In genomic region chr17:72423286-72423589, GRCh38 we compare ENCODE assay signal across 15 cellular contexts.
A peak's percentile ranks its signal among the peaks of the same experiment; 100 is the strongest.
DNase-seq lines count a peak whose midpoint lies in the region; ATAC-seq and TF ChIP-seq lines count a peak whose summit lies in the region.
"Had no signal": no experiment of that assay in that cellular context is flagged by ENCODE, and none has a peak within 500 bp of the region (broad histone marks: within the 10 kb centered on the region; RNA-seq: fewer than 3 reads in every experiment).

No MANE protein-coding gene starts in this region.

- H3K56ac ChIP-seq in IMR-90 (ENCODE audit: extremely low read depth, insufficient read depth, low read length): no peak overlapping the region

- H4K91ac ChIP-seq in IMR-90 (ENCODE audit: insufficient read depth, low read depth, low read length): peak overlapping the region; percentile 88

- no TSS peak for BruUV-seq in IMR-90 (replicated peaks; lab: Mats Ljungman, UMichigan)

- H3K27ac ChIP-seq in IMR-90 (ENCODE audit: insufficient read depth, low read length) (peak overlapping the region; percentile 42), neural progenitor cell (no peak overlapping the region)
- H3K27ac ChIP-seq: neutrophil had no signal

- TF ChIP-seq POLR2A in IMR-90 (IDR thresholded peaks at IDR 0.05; ENCODE audit: low read depth, low read length): no peak

- H3K9me3 Mint-ChIP-seq in activated B cell treated with CpG ODN at 0.5 μM for 24 hours: peaks cover 1% of the 10 kb centered on the region
- H3K9me3 Mint-ChIP-seq in memory B cell: peaks cover 4% of the 10 kb centered on the region
- peaks cover 7% of the 10 kb centered on the region for H3K9me3 Mint-ChIP-seq in neural progenitor cell

- H3K4me3 ChIP-seq in IMR-90 (ENCODE audit: insufficient read depth, low read depth, low read length) (no peak overlapping the region), neural progenitor cell (no peak overlapping the region)
- H3K4me3 ChIP-seq: K562 had no signal

- H2BK5ac ChIP-seq in IMR-90 (ENCODE audit: low read depth, low read length, poor library complexity, severe bottlenecking): peak overlapping the region; percentile 81

- H3K4me3 Mint-ChIP-seq in activated B cell treated with CpG ODN at 0.5 μM for 24 hours: peak overlapping the region; percentile 54
- peak overlapping the region; percentile 52 for H3K4me3 Mint-ChIP-seq in memory B cell
- no peak overlapping the region for H3K4me3 Mint-ChIP-seq in neural progenitor cell
- H3K4me3 Mint-ChIP-seq: CD14-positive monocyte, WTC11 had no signal

- no CpG with 5 or more reads among the region's 5 CpGs for WGBS in IMR-90 (ENCODE audit: extremely low coverage in 2 of 2, insufficient read length in 1 of 2), 2 experiments

- ATAC-seq in IMR-90 (ENCODE audit: low read depth) (peak; percentile 4), activated B cell treated with CpG ODN at 0.5 μM for 24 hours (ENCODE audit: low read depth) (no peak), memory B cell (ENCODE audit: low read depth) (no peak), GM19023 (IDR thresholded peaks at IDR 0.05; ENCODE audit: unreplicated experiment) (no peak), HG03135 (IDR thresholded peaks at IDR 0.05; ENCODE audit: unreplicated experiment) (no peak)
- ATAC-seq: K562, WTC11 had no signal

- H3K4me1 Mint-ChIP-seq in activated B cell treated with CpG ODN at 0.5 μM for 24 hours: peaks cover 56% of the 10 kb centered on the region
- H3K4me1 Mint-ChIP-seq in memory B cell: peaks cover 29% of the 10 kb centered on the region
- peaks cover 10% of the 10 kb centered on the region for H3K4me1 Mint-ChIP-seq in neural progenitor cell
- H3K4me1 Mint-ChIP-seq: CD14-positive monocyte had no signal

- peak overlapping the region; percentile 66 for H2BK120ac ChIP-seq in IMR-90 (ENCODE audit: low read depth, low read length)

- CTCF ChIA-PET in IMR-90 (lab: Yijun Ruan, JAX) (interaction anchor here (0.7 to 1.0 kb wide), 2 partner anchors 84 to 116 kb away, joined by 3 read pairs; no protein-coding TSS in a partner anchor), activated B cell treated with CpG ODN at 0.5 μM for 24 hours (lab: Charles Lee) (no interaction called here)

- H3K9ac ChIP-seq in IMR-90 (ENCODE audit: low read depth, low read length) (no peak overlapping the region), neural progenitor cell (no peak overlapping the region)

- H3K4me1 ChIP-seq in IMR-90 (ENCODE audit: control insufficient read depth, insufficient read depth, low read length): peaks cover 23% of the 10 kb centered on the region
- peaks cover 4% of the 10 kb centered on the region for H3K4me1 ChIP-seq in neural progenitor cell

- H2BK20ac ChIP-seq in IMR-90 (ENCODE audit: low read depth, low read length): peak overlapping the region; percentile 77; the same call in 1 of the 2 replicates

- H3K27me3 Mint-ChIP-seq in activated B cell treated with CpG ODN at 0.5 μM for 24 hours (no peaks in the 10 kb centered on the region), memory B cell (peaks cover 6% of the 10 kb centered on the region), neural progenitor cell (ENCODE audit: insufficient read depth, low read depth) (peaks cover 9% of the 10 kb centered on the region)

- H2AK5ac ChIP-seq in IMR-90 (ENCODE audit: low read depth, low read length): peak overlapping the region; percentile 88

- peak overlapping the region; percentile 72 for H2BK15ac ChIP-seq in IMR-90 (ENCODE audit: low read depth, low read length)

- no peaks in the 10 kb centered on the region for H3K79me2 ChIP-seq in neural progenitor cell (ENCODE audit: low read depth)

- no peaks in the 10 kb centered on the region for H4K20me1 ChIP-seq in IMR-90 (ENCODE audit: insufficient read depth, low read length)
- no peaks in the 10 kb centered on the region for H4K20me1 ChIP-seq in neural progenitor cell (ENCODE audit: low read depth)

- H3K14ac ChIP-seq in IMR-90 (replicated peaks; ENCODE audit: low read depth, low read length): peak overlapping the region; percentile 85

- peak overlapping the region; percentile 85; the same call in 1 of the 2 replicates for H3K23ac ChIP-seq in IMR-90 (ENCODE audit: low read depth, low read length)

- H3K36me3 ChIP-seq in IMR-90 (ENCODE audit: control insufficient read depth, insufficient read depth, low read length) (no peaks in the 10 kb centered on the region), neural progenitor cell (no peaks in the 10 kb centered on the region)
- H3K36me3 ChIP-seq: neutrophil had no signal

- H3F3A ChIP-seq in neural progenitor cell (ENCODE audit: low read depth): no peaks in the 10 kb centered on the region

- DNase-seq in IMR-90 (no peak), activated B cell treated with CpG ODN at 0.5 μM for 24 hours (no peak), memory B cell (ENCODE audit: low spot score in 2 of 2) (no peak), neural progenitor cell (ENCODE audit: low spot score) (no peak), NOMO-1 (lab: John Stamatoyannopoulos, UW; ENCODE audit: unreplicated experiment in 2 of 2) (no peak)
- DNase-seq: activated gamma-delta T cell, cortex of kidney, NCI-H1092 treated with DMSO at 0.1 percent for 48 hours, NCI-H526 treated with DMSO at 0.1 percent for 48 hours had no signal

- in situ Hi-C loops in IMR-90 (cut with MboI; ENCODE audit: low sequenced_read_pairs): no loop called here

- H3K79me1 ChIP-seq in IMR-90 (ENCODE audit: low read depth in 1 of 2, low read length in 2 of 2): peaks cover 10 to 64% of the 10 kb centered on the region in 2 experiments

- TF ChIP-seq CTCF in IMR-90 (conservative IDR thresholded peaks at IDR 0.05; ENCODE audit: low read depth, low read length) (no peak), activated B cell treated with CpG ODN at 0.5 μM for 24 hours (IDR thresholded peaks at IDR 0.05) (no peak), neural progenitor cell (IDR thresholded peaks at IDR 0.05) (no peak)

- H3K27ac Mint-ChIP-seq in activated B cell treated with CpG ODN at 0.5 μM for 24 hours (peak overlapping the region; percentile 80), memory B cell (peak overlapping the region; percentile 83), neural progenitor cell (no peak overlapping the region)
- H3K27ac Mint-ChIP-seq: CD14-positive monocyte, WTC11 had no signal

- H4K5ac ChIP-seq in IMR-90 (ENCODE audit: low read depth, low read length): peak overlapping the region; percentile 31; the same call in 1 of the 2 replicates

- H3K9me3 ChIP-seq in IMR-90 (ENCODE audit: control insufficient read depth, insufficient read depth, low read length): no peaks in the 10 kb centered on the region; the same call in 1 of the 2 replicates
- H3K9me3 ChIP-seq in neural progenitor cell (ENCODE audit: low read depth): peaks cover 4% of the 10 kb centered on the region
- H3K9me3 ChIP-seq: neutrophil had no signal

- peaks cover 31% of the 10 kb centered on the region for H3K9me1 ChIP-seq in IMR-90 (ENCODE audit: insufficient read depth, low read length)

- dilution Hi-C loops in IMR-90 (cut with HindIII; ENCODE audit: low sequenced_read_pairs, unreplicated experiment): no loop called here

- POLR2A ChIA-PET in IMR-90 (lab: Charles Lee; ENCODE audit: unreplicated experiment): no interaction called here
- POLR2A ChIA-PET in activated B cell treated with CpG ODN at 0.5 μM for 24 hours (lab: Charles Lee): no interaction called here

- H3K36me3 Mint-ChIP-seq in activated B cell treated with CpG ODN at 0.5 μM for 24 hours (ENCODE audit: low read depth) (no peaks in the 10 kb centered on the region), memory B cell (peaks cover 3% of the 10 kb centered on the region), neural progenitor cell (peaks cover under 1% of the 10 kb centered on the region)
- H3K36me3 Mint-ChIP-seq: CD14-positive monocyte had no signal

- H3K18ac ChIP-seq in IMR-90 (ENCODE audit: low read depth, low read length): peak overlapping the region; percentile 27; the same call in 1 of the 2 replicates

- H3K4ac ChIP-seq in IMR-90 (ENCODE audit: low read depth, low read length): peak overlapping the region; percentile 78

- no peak overlapping the region for H2AK9ac ChIP-seq in IMR-90 (replicated peaks; ENCODE audit: low read depth, low read length, poor library complexity)

- H2AFZ ChIP-seq in IMR-90 (replicated peaks; ENCODE audit: low read length, poor library complexity): peak overlapping the region; percentile 80
- no peak overlapping the region for H2AFZ ChIP-seq in neural progenitor cell (replicated peaks)

- H4K8ac ChIP-seq in IMR-90 (ENCODE audit: low read depth in 2 of 2, low read length in 2 of 2): peak overlapping the region; percentile 37 to 64

- no peak for TF ChIP-seq RAD21 in IMR-90 (IDR thresholded peaks at IDR 0.05; ENCODE audit: low read length)

- intact Hi-C loops in IMR-90 (cut with micrococcal nuclease) (loop anchor here (10.0 kb wide), 1 partner anchor 88 kb away; no protein-coding TSS in a partner anchor), activated B cell treated with CpG ODN at 0.5 μM for 24 hours (cut with micrococcal nuclease) (loop anchor here (2.0 to 10.0 kb wide), 2 partner anchors 92 to 772 kb away; partner anchors contain the start of gene COG1)

- no peaks in the 10 kb centered on the region for H3K27me3 ChIP-seq in IMR-90 (ENCODE audit: control insufficient read depth, insufficient read depth, low read length)
- H3K27me3 ChIP-seq in neural progenitor cell: no peaks in the 10 kb centered on the region
- H3K27me3 ChIP-seq: neutrophil had no signal

- no peak overlapping the region for H3K4me2 ChIP-seq in IMR-90 (ENCODE audit: low read depth, low read length)
- H3K4me2 ChIP-seq in neural progenitor cell: no peak overlapping the region

TF ChIP-seq in IMR-90, 13 proteins besides CTCF, POLR2A, EP300 and RAD21 (continues in another document):
- TF ChIP-seq BHLHE40 (IDR thresholded peaks at IDR 0.05; ENCODE audit: low read depth, low read length) (no peak), MXI1 (IDR thresholded peaks at IDR 0.05; ENCODE audit: borderline replicate concordance, low read depth, low read length) (no peak), ELK1 (IDR thresholded peaks at IDR 0.05; ENCODE audit: borderline replicate concordance, low read depth, low read length) (no peak), USF2 (IDR thresholded peaks at IDR 0.05; ENCODE audit: low read depth, low read length) (no peak)
